ENCODE assay signal across 8 cellular contexts in the genomic region with DNA sequence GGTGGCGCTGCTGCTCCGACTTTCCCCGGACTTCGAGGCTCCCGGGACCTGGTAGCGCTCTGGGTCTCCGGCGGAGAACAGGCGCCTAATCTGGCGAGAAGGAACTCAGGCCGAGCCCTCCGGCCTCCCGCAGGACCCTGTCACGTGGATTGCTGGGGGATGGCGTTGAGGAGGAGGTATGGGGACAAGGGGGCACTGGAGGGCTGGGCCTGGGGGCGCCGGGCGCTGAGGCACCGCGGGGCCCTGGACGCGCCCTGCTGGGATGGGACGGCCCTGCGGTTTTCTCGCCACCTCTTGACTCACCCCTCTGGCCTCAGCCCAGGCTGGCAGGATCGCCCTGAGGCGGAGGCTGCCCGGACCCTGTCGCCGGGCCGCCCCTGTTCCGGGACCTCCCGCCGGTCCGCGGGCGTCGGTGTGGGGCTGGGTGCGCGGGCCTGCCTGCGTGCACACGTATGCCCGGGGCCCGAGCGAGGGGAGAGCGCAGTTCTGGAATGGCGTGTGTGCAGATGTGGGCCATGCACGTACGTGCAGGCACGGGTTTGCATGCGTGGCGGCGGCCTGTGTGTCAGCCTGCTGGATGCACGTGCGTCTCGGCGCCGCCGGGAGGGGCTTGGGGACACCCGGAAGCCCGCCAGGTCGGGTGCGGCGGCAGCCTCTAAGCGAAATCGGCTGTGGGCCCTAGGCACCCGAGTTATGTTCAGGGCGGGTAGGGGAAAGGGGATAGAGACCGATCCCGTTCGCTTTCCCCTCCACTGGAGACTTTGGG. TPM values are rescaled to one million over a fixed set of nuclear protein-coding genes. Genes with fewer than 3 reads are reported as not detected.
DNase-seq lines count a peak whose midpoint lies in the region; ATAC-seq and TF ChIP-seq lines count a peak whose summit lies in the region.

No MANE protein-coding gene starts in this region.

- DNase-seq in NCI-H2081 (lab: John Stamatoyannopoulos, UW) (peak; percentile 67 to 69), NCI-H2081 treated with DMSO at 0.1 percent for 48 hours (lab: John Stamatoyannopoulos, UW) (no peak), NCI-H69 (lab: John Stamatoyannopoulos, UW) (peak; percentile 71), endodermal cell (peak; percentile 82), mucosa of descending colon (peak; percentile 87 to 94 (median 90))
- DNase-seq in activated CD8-positive, alpha-beta memory T cell treated with anti-CD3 and anti-CD28 coated beads, Interleukin-2, amount 10 ng/mL, durations not matched to agents 7 days and 5 days: peak; percentile 93
- DNase-seq in stimulated activated CD8-positive, alpha-beta memory T cell treated with anti-CD3 and anti-CD28 coated beads, Interleukin-4, amount 100 ng/mL, for 48 hours: peak; percentile 87

- no peaks in the 10 kb centered on the region for H3K9me3 ChIP-seq in endodermal cell (ENCODE audit: control insufficient read depth, low read length)
- no peaks in the 10 kb centered on the region for H3K9me3 ChIP-seq in mucosa of descending colon

- H3K27me3 ChIP-seq in endodermal cell (ENCODE audit: control insufficient read depth, insufficient read depth, low read length, poor library complexity, severe bottlenecking): no peaks in the 10 kb centered on the region

- H3K36me3 ChIP-seq in endodermal cell (ENCODE audit: control insufficient read depth, insufficient read depth, low read length) (peaks cover 16% of the 10 kb centered on the region), mucosa of descending colon (ENCODE audit: low read depth) (peaks cover 3% of the 10 kb centered on the region)

- H3K36me3 Mint-ChIP-seq in activated CD8-positive, alpha-beta memory T cell treated with anti-CD3 and anti-CD28 coated beads, Interleukin-2, amount 10 ng/mL, durations not matched to agents 7 days and 5 days: peaks cover 14% of the 10 kb centered on the region
- no peaks in the 10 kb centered on the region for H3K36me3 Mint-ChIP-seq in endodermal cell (ENCODE audit: low read depth)

- peak overlapping the region; percentile 89 for H3K4me3 ChIP-seq in endodermal cell (ENCODE audit: low read length)
- peak overlapping the region; percentile 93 for H3K4me3 ChIP-seq in mucosa of descending colon

- TF ChIP-seq CTCF in endodermal cell (conservative IDR thresholded peaks at IDR 0.05): peak; percentile 59
- no peak for TF ChIP-seq CTCF in mucosa of descending colon (IDR thresholded peaks at IDR 0.05)

- intact Hi-C loops in mucosa of descending colon (cut with DNase I, micrococcal nuclease): loop anchor here in 1 of 2 donors (5.0 kb wide), 1 partner anchor 175 kb away; no protein-coding TSS in a partner anchor

- H3K4me1 Mint-ChIP-seq in activated CD8-positive, alpha-beta memory T cell treated with anti-CD3 and anti-CD28 coated beads, Interleukin-2, amount 10 ng/mL, durations not matched to agents 7 days and 5 days: peaks cover 56% of the 10 kb centered on the region
- peaks cover 31% of the 10 kb centered on the region for H3K4me1 Mint-ChIP-seq in endodermal cell

- peak overlapping the region; percentile 68 for H3K9ac ChIP-seq in endodermal cell (ENCODE audit: extremely low read depth, low read length, poor library complexity, severe bottlenecking)

- H3K4me1 ChIP-seq in endodermal cell (ENCODE audit: control insufficient read depth, insufficient read depth, low read length) (peaks cover 24% of the 10 kb centered on the region), mucosa of descending colon (ENCODE audit: low read depth) (peaks cover 45% of the 10 kb centered on the region)

- peak overlapping the region; percentile 93 for H3K4me3 Mint-ChIP-seq in activated CD8-positive, alpha-beta memory T cell treated with anti-CD3 and anti-CD28 coated beads, Interleukin-2, amount 10 ng/mL, durations not matched to agents 7 days and 5 days
- H3K4me3 Mint-ChIP-seq in endodermal cell: peak overlapping the region; percentile 76

- no peak overlapping the region for H3K27ac ChIP-seq in endodermal cell (ENCODE audit: low read depth, low read length)

- WGBS in endodermal cell (ENCODE audit: insufficient coverage in 1 of 2, insufficient read length in 1 of 2), 2 experiments: 0 to 2% methylated on average over 12 to 70 of the region's 71 CpGs

- ATAC-seq in HG02763 (IDR thresholded peaks at IDR 0.05; ENCODE audit: unreplicated experiment): peak; percentile 25
- ATAC-seq in activated CD8-positive, alpha-beta memory T cell treated with anti-CD3 and anti-CD28 coated beads, Interleukin-2, amount 10 ng/mL, durations not matched to agents 7 days and 5 days: peak; percentile 56
- peak; percentile 59 for ATAC-seq in mucosa of descending colon

- peak overlapping the region; percentile 89 for H3K27ac Mint-ChIP-seq in activated CD8-positive, alpha-beta memory T cell treated with anti-CD3 and anti-CD28 coated beads, Interleukin-2, amount 10 ng/mL, durations not matched to agents 7 days and 5 days
- no peak overlapping the region for H3K27ac Mint-ChIP-seq in endodermal cell

- no peaks in the 10 kb centered on the region for H3K27me3 Mint-ChIP-seq in activated CD8-positive, alpha-beta memory T cell treated with anti-CD3 and anti-CD28 coated beads, Interleukin-2, amount 10 ng/mL, durations not matched to agents 7 days and 5 days
- no peaks in the 10 kb centered on the region for H3K27me3 Mint-ChIP-seq in endodermal cell (ENCODE audit: insufficient read depth)

- H3K9me3 Mint-ChIP-seq in activated CD8-positive, alpha-beta memory T cell treated with anti-CD3 and anti-CD28 coated beads, Interleukin-2, amount 10 ng/mL, durations not matched to agents 7 days and 5 days (ENCODE audit: low read depth): no peaks in the 10 kb centered on the region
- no peaks in the 10 kb centered on the region for H3K9me3 Mint-ChIP-seq in endodermal cell

- CTCF ChIA-PET in activated CD8-positive, alpha-beta memory T cell treated with anti-CD3 and anti-CD28 coated beads, Interleukin-2, amount 10 ng/mL, durations not matched to agents 7 days and 5 days (lab: Charles Lee): interaction anchor here (0.7 to 4.4 kb wide), 21 partner anchors 10 to 182 kb away, joined by 3 to 68 read pairs (median 5); partner anchors contain the start of gene PPCDC

RNA-seq across cellular contexts. Expression of gene C15orf39, which starts 0.8 kb away (rescaled TPM):
- 10 to 100 TPM; 62.8 to 63.0 TPM for total RNA-seq in activated CD8-positive, alpha-beta memory T cell treated with anti-CD3 and anti-CD28 coated beads, Interleukin-2, amount 10 ng/mL, durations not matched to agents 7 days and 5 days
- total RNA-seq in endodermal cell (10 to 100 TPM; 19.0 to 22.2 TPM), mucosa of descending colon (10 to 100 TPM; 22.2 to 32.5 (median 24.2) TPM)
- 11.3 TPM for polyA plus RNA-seq in endodermal cell (2013, experiment 1 of 2)
- 10.0 TPM for polyA plus RNA-seq in endodermal cell (2013, experiment 2 of 2)

RNA-seq across cellular contexts. Expression of gene GOLGA6C, which starts 55.7 kb away (rescaled TPM):
- total RNA-seq in activated CD8-positive, alpha-beta memory T cell treated with anti-CD3 and anti-CD28 coated beads, Interleukin-2, amount 10 ng/mL, durations not matched to agents 7 days and 5 days: not detected
- not detected for total RNA-seq in endodermal cell
- not detected for polyA plus RNA-seq in endodermal cell (2013, experiment 1 of 2)
- not detected for polyA plus RNA-seq in endodermal cell (2013, experiment 2 of 2)
- not detected for total RNA-seq in mucosa of descending colon
